Comparison of ENCODE assay signal across 24 cellular contexts in the genomic region with DNA sequence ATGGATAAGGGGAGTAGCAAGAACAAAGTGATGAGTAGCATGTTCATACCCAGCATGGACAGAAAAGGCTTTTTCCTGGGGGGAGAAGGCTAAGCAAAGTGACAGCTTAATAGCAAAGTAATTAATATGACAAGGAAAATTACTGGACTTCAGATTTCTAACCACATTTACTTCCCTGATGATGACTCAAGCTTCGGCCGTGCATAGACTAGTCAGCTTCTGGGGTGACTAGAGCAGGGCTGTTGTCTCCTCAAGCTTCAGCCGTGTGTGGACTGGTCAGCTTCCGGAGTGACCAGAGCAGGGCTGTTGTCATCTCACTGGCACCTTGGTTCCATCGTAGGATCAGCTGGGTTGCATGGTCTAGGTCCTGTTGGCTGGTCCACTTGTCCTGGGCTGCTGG.
"Had no signal": no experiment of that assay in that cellular context is flagged by ENCODE, and none has a peak within 500 bp of the region (broad histone marks: within the 10 kb centered on the region; RNA-seq: fewer than 3 reads in every experiment).

No MANE protein-coding gene starts in this region.

- H3K4me1 ChIP-seq: colonic mucosa, spleen, tibial nerve had no signal

- DNase-seq: activated CD8-positive, alpha-beta memory T cell treated with anti-CD3 and anti-CD28 coated beads, Interleukin-2, amount 10 ng/mL, durations not matched to agents 7 days and 5 days; activated CD8-positive, alpha-beta T cell treated with anti-CD3 and anti-CD28 coated beads, Interleukin-2, amount 10 ng/mL, durations not matched to agents 7 days and 5 days; activated naive CD8-positive, alpha-beta T cell treated with anti-CD3 and anti-CD28 coated beads, Interleukin-2, amount 50 U/mL, for 24 hours; activated T-cell treated with anti-CD3 and anti-CD28 coated beads, Interleukin-2, amount 50 U/mL, for 48 hours; cerebellar nuclear complex; colonic mucosa; effector CD8-positive, alpha-beta T cell; foreskin melanocyte; heart right ventricle; left ventricle myocardium superior; posterior cingulate gyrus; right cardiac atrium; spleen; stimulated activated CD4-positive, alpha-beta T cell treated with anti-CD3 and anti-CD28 coated beads, Interleukin-2, amount 100 ng/mL, for 48 hours; stimulated activated naive CD4-positive, alpha-beta T cell treated with Interleukin-2 at 50 U/mL for 16 hours; T-helper 9 cell had no signal

- H3K4me3 Mint-ChIP-seq: activated CD8-positive, alpha-beta memory T cell treated with anti-CD3 and anti-CD28 coated beads, Interleukin-2, amount 10 ng/mL, durations not matched to agents 7 days and 5 days; activated CD8-positive, alpha-beta T cell treated with anti-CD3 and anti-CD28 coated beads, Interleukin-2, amount 10 ng/mL, durations not matched to agents 7 days and 5 days; activated naive CD4-positive, alpha-beta T cell treated with anti-CD3 and anti-CD28 coated beads, Interleukin-2, amount 50 U/mL, for 24 hours; activated naive CD8-positive, alpha-beta T cell treated with anti-CD3 and anti-CD28 coated beads, Interleukin-2, amount 50 U/mL, for 24 hours; nephron; WTC11 had no signal

- H3K27ac Mint-ChIP-seq: activated CD8-positive, alpha-beta memory T cell treated with anti-CD3 and anti-CD28 coated beads, Interleukin-2, amount 10 ng/mL, durations not matched to agents 7 days and 5 days; activated CD8-positive, alpha-beta T cell treated with anti-CD3 and anti-CD28 coated beads, Interleukin-2, amount 10 ng/mL, durations not matched to agents 7 days and 5 days; activated naive CD4-positive, alpha-beta T cell treated with anti-CD3 and anti-CD28 coated beads, Interleukin-2, amount 50 U/mL, for 24 hours; activated naive CD8-positive, alpha-beta T cell treated with anti-CD3 and anti-CD28 coated beads, Interleukin-2, amount 50 U/mL, for 24 hours; activated T-helper 2 cell treated with anti-CD3 and anti-CD28 coated beads, Interferon-gamma antibody, Interleukin-2, Interleukin-4, amounts not matched to agents 10 μg/mL and 5 μg/mL and 100 μg/mL, durations not matched to agents 14 hours and 24 hours and 36 hours; nephron; WTC11 had no signal

- H3K27me3 ChIP-seq: cardiac muscle cell, colonic mucosa, heart right ventricle, spleen, tibial nerve had no signal

- H3K27ac ChIP-seq: cardiac muscle cell, colonic mucosa, heart right ventricle, spleen, tibial nerve had no signal

- H3K9me3 ChIP-seq: colonic mucosa had no signal

- H3K36me3 ChIP-seq: colonic mucosa had no signal

- FAIRE-seq: endometrium, islet of Langerhans had no signal

- H3K27me3 Mint-ChIP-seq: activated CD8-positive, alpha-beta memory T cell treated with anti-CD3 and anti-CD28 coated beads, Interleukin-2, amount 10 ng/mL, durations not matched to agents 7 days and 5 days; activated naive CD4-positive, alpha-beta T cell treated with anti-CD3 and anti-CD28 coated beads, Interleukin-2, amount 50 U/mL, for 24 hours; activated naive CD8-positive, alpha-beta T cell treated with anti-CD3 and anti-CD28 coated beads, Interleukin-2, amount 50 U/mL, for 24 hours had no signal

- H3K4me1 Mint-ChIP-seq: activated CD8-positive, alpha-beta memory T cell treated with anti-CD3 and anti-CD28 coated beads, Interleukin-2, amount 10 ng/mL, durations not matched to agents 7 days and 5 days; activated naive CD4-positive, alpha-beta T cell treated with anti-CD3 and anti-CD28 coated beads, Interleukin-2, amount 50 U/mL, for 24 hours; activated naive CD8-positive, alpha-beta T cell treated with anti-CD3 and anti-CD28 coated beads, Interleukin-2, amount 50 U/mL, for 24 hours; nephron had no signal

- H3K4me3 ChIP-seq: cardiac muscle cell, colonic mucosa, heart right ventricle, spleen, tibial nerve had no signal
